10 cellular contexts compared by ENCODE assay signal in genomic region chr3:50204804-50205718, GRCh38. TPM values are rescaled to one million over a fixed set of nuclear protein-coding genes. Genes with fewer than 3 reads are reported as not detected.
DNase-seq lines count a peak whose midpoint lies in the region; ATAC-seq, FAIRE-seq and TF ChIP-seq lines count a peak whose summit lies in the region.
"Had no signal": no experiment of that assay in that cellular context is flagged by ENCODE, and none has a peak within 500 bp of the region (broad histone marks: within the 10 kb centered on the region; RNA-seq: fewer than 3 reads in every experiment).

SLC38A3 (plus strand) TSS chr3:50205271; CDS start chr3:50214200, 8,929 bp downstream.

- TF ChIP-seq CTCF in VCaP (conservative IDR thresholded peaks at IDR 0.05) (no peak), pancreas (IDR thresholded peaks at IDR 0.05) (no peak)

- ATAC-seq in pancreas = peak; percentile 74 to 82 (median 78)
- no peak for ATAC-seq in GM19035 (IDR thresholded peaks at IDR 0.05; ENCODE audit: unreplicated experiment)
- no peak for ATAC-seq in GM18520 (IDR thresholded peaks at IDR 0.05; ENCODE audit: unreplicated experiment)

- H3K9me3 ChIP-seq in pancreas = no peaks in the 10 kb centered on the region

- no peaks in the 10 kb centered on the region for H3K36me3 ChIP-seq in pancreas

- H3K4me3 ChIP-seq in pancreas = peak within 1 kb of the TSS; percentile 46 to 80 (median 74)

- H3K27me3 ChIP-seq in pancreas = no peaks in the 10 kb centered on the region

- intact Hi-C loops in pancreas (cut with DNase I) = no loop called here

- 2% methylated on average over 54 to 68 of the region's 68 CpGs for WGBS in pancreas, 2 donors

- peak within 1 kb of the TSS; percentile 44; the same call in 1 of the 2 replicates for H3K27ac ChIP-seq in VCaP
- peak within 1 kb of the TSS; percentile 81 to 84 (median 82) for H3K27ac ChIP-seq in pancreas

- peaks cover 40 to 47% (median 45%) of the 10 kb centered on the region in 3 donors for H3K4me1 ChIP-seq in pancreas

- FAIRE-seq in frontal cortex (lab: Jason Lieb, UNC) (no peak), pancreas (lab: Jason Lieb, UNC) (no peak)
- FAIRE-seq: A204.1 had no signal

- DNase-seq in DMS 273 (lab: John Stamatoyannopoulos, UW; ENCODE audit: unreplicated experiment) = peak; percentile 62
- DNase-seq in DMS 273 treated with DMSO at 0.1 percent for 48 hours (lab: John Stamatoyannopoulos, UW) = no peak
- DNase-seq in frontal cortex (ENCODE audit: low spot score in 2 of 2) = peak; percentile 80 to 87
- peak; percentile 53 to 89 (median 75) for DNase-seq in pancreas
- DNase-seq in NCI-H2081 (lab: John Stamatoyannopoulos, UW) = no peak

RNA-seq across cellular contexts. Expression of gene SLC38A3, which starts in this region (rescaled TPM):
- 2.0 TPM for total RNA-seq in frontal cortex
- total RNA-seq in pancreas = 10 to 100 TPM; 21.2 to 57.9 (median 38.6) TPM
- 10 to 100 TPM; 35.2 to 40.8 TPM for polyA plus RNA-seq in pancreas
- total RNA-seq: natural killer cell treated with Interleukin-12 subunit alpha and Interleukin-12 subunit beta and Interleukin-15 and Interleukin-18, amount 100 ng/mL, for 72 hours had no signal

Comparison
In these comparisons a context has a peak if more than half of its experiments do, and no peak if none do; other contexts are left out.
1. DNase-seq: peak in DMS 273 (single experiment), frontal cortex (2 of 2) and pancreas (6 of 6); none in DMS 273 treated with DMSO at 0.1 percent for 48 hours (single experiment) and NCI-H2081 (0 of 2).
2. ATAC-seq: peak in pancreas (4 of 4); none in GM19035 (single experiment) and GM18520 (single experiment).